In the genomic region with DNA sequence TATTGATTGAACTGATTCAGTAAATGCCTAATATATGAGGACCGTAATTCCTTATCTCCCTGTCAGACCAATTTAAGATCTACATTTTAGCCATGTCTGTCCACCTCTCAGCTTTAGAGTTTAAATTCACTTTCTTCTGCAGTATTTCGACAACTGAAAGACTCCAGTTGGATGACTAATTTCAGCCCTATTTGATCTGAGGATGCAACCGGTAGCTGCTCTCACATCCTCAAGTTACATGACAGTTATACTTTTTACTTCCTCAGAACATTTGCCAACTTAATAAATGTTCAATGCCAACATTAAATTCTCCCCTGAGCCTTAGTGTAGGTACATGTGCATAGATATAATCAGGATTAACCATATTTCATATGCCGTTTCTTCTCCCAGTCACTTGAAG, we compare ENCODE assay signal across 10 cellular contexts. TPM values are rescaled to one million over a fixed set of nuclear protein-coding genes. Genes with fewer than 3 reads are reported as not detected.
DNase-seq lines count a peak whose midpoint lies in the region; ATAC-seq, FAIRE-seq and TF ChIP-seq lines count a peak whose summit lies in the region.
"Had no signal": no experiment of that assay in that cellular context is flagged by ENCODE, and none has a peak within 500 bp of the region (broad histone marks: within the 10 kb centered on the region; RNA-seq: fewer than 3 reads in every experiment).

No MANE protein-coding gene starts in this region.

- peak; percentile 54 for ATAC-seq in GM18499 (IDR thresholded peaks at IDR 0.05; ENCODE audit: insufficient read depth, unreplicated experiment)
- peak; percentile 63 for ATAC-seq in GM21360 (IDR thresholded peaks at IDR 0.05; ENCODE audit: unreplicated experiment)
- ATAC-seq in HG03108 (IDR thresholded peaks at IDR 0.05; ENCODE audit: unreplicated experiment) = peak; percentile 59
- no peak for ATAC-seq in T-helper 17 cell

- H3K36me3 ChIP-seq in SJCRH30 = no peaks in the 10 kb centered on the region
- H3K36me3 ChIP-seq in MG63 = no peaks in the 10 kb centered on the region

- H3K4me3 ChIP-seq in SJCRH30 (no peak overlapping the region), MG63 (no peak overlapping the region)

- H3K4me3 Mint-ChIP-seq in T-helper 17 cell = peak overlapping the region; percentile 31

- H3K27me3 ChIP-seq in SJCRH30 (no peaks in the 10 kb centered on the region), MG63 (no peaks in the 10 kb centered on the region)

- H3K27me3 Mint-ChIP-seq in T-helper 17 cell = no peaks in the 10 kb centered on the region

- H3K4me1 Mint-ChIP-seq in T-helper 17 cell = peaks cover 37% of the 10 kb centered on the region

- no peak for TF ChIP-seq CTCF in D721Med (IDR thresholded peaks at IDR 0.05; ENCODE audit: insufficient read depth, missing control alignments)

- H3K27ac ChIP-seq in SJCRH30 = no peak overlapping the region

- H3K4me1 ChIP-seq in SJCRH30 = no peaks in the 10 kb centered on the region

- no peak for DNase-seq in T-helper 17 cell
- DNase-seq in NK-92 treated with Interleukin-12 subunit alpha and Interleukin-12 subunit beta, amount 100 ng/mL, for 24 hours (lab: John Stamatoyannopoulos, UW) = no peak
- no peak for DNase-seq in D721Med (ENCODE audit: insufficient read length, low spot score)
- no peak for DNase-seq in SJCRH30
- DNase-seq in MG63 = no peak
- DNase-seq: NCI-H510A had no signal

- no peak for FAIRE-seq in D721Med (lab: Jason Lieb, UNC)

- no peaks in the 10 kb centered on the region for H3K36me3 Mint-ChIP-seq in T-helper 17 cell (ENCODE audit: low read depth)

- peak overlapping the region; percentile 47 for H3K27ac Mint-ChIP-seq in T-helper 17 cell

- H3K9me3 ChIP-seq in T-helper 17 cell (ENCODE audit: control insufficient read depth, low read length, poor library complexity, severe bottlenecking) = no peaks in the 10 kb centered on the region
- H3K9me3 ChIP-seq in SJCRH30 (replicated peaks) = no peaks in the 10 kb centered on the region
- no peaks in the 10 kb centered on the region; the same call in 1 of the 2 replicates for H3K9me3 ChIP-seq in MG63

RNA-seq across cellular contexts. Expression of gene HHLA2, which starts 2.5 kb away (rescaled TPM):
- total RNA-seq in T-helper 17 cell = 1 to 10 TPM in 1 of 2 donors, under 1 TPM in 1; 0.37 to 2.0 TPM
- not detected in 2 replicates for total RNA-seq in SJCRH30 (2014; rRNA removed; shearing (Covaris generic))
- not detected in 2 replicates for total RNA-seq in MG63 (2014; rRNA removed; shearing (Covaris generic); ENCODE audit: low replicate concordance)
- total RNA-seq: pulmonary artery endothelial cell had no signal
